In the genomic region with DNA sequence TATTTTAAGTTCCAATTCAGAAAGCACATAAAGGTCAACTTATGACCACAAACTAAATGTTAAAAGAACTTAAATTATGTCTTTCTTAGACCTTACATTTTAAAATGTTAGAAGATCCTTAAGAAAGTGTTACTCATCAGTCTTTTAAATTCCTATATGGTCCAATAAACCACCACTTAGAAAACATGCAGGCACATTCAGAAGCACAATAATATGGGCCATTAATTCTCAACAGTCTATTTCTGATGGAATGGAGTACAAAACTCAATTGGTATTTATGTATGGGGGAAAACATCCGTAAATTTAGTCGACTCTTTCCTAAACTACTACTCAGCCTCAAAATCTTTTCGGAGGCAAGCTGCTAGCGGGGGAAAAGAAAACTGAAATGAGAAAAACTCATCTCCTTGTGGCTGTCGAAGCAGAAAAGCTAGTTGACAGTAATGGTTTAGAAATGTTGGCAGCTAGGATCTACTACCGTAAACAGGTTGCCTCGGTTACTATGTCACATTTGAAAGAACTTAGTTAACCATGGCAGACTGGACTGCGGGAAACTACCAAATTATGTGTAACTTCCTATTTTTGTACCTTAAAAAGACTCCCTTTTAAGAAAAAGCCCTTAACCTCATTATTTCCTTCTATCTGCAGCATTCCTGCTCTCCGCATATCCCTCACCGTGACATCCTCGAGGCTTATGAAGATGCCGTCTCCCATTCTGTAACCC, we compare ENCODE assay signal across 8 cellular contexts. TPM values are rescaled to one million over a fixed set of nuclear protein-coding genes. Genes with fewer than 3 reads are reported as not detected.
DNase-seq lines count a peak whose midpoint lies in the region; ATAC-seq and TF ChIP-seq lines count a peak whose summit lies in the region.

No MANE protein-coding gene starts in this region.

- no peak for TF ChIP-seq EP300 in gastroesophageal sphincter (IDR thresholded peaks at IDR 0.05)

- H3K9me3 Mint-ChIP-seq in CD8-positive, alpha-beta T cell: no peaks in the 10 kb centered on the region
- no peaks in the 10 kb centered on the region for H3K9me3 Mint-ChIP-seq in activated B cell treated with CpG ODN at 0.5 μM for 24 hours

- TF ChIP-seq POLR2A in gastroesophageal sphincter (IDR thresholded peaks at IDR 0.05): no peak

- CTCF ChIA-PET in CD8-positive, alpha-beta T cell (lab: Charles Lee): interaction anchor here (0.5 to 1.6 kb wide), 3 partner anchors 14 to 1219 kb away, joined by 3 to 4 read pairs (median 3); partner anchors contain the start of gene TPR
- CTCF ChIA-PET in activated B cell treated with CpG ODN at 0.5 μM for 24 hours (lab: Charles Lee): interaction anchor here (0.8 to 5.4 kb wide), 4 partner anchors 14 to 525 kb away, joined by 3 to 42 read pairs (median 5); partner anchors contain the start of genes IVNS1ABP and RNF2

- peak in 1 of 7 experiments; percentile 19 for DNase-seq in CD8-positive, alpha-beta T cell
- DNase-seq in activated B cell treated with CpG ODN at 0.5 μM for 24 hours (no peak), occipital lobe (lab: John Stamatoyannopoulos, UW) (no peak)

- H3K36me3 Mint-ChIP-seq in CD8-positive, alpha-beta T cell: peaks cover 29% of the 10 kb centered on the region
- H3K36me3 Mint-ChIP-seq in activated B cell treated with CpG ODN at 0.5 μM for 24 hours (ENCODE audit: low read depth): peaks cover 28% of the 10 kb centered on the region

- no peak for ATAC-seq in CD8-positive, alpha-beta T cell
- ATAC-seq in activated B cell treated with CpG ODN at 0.5 μM for 24 hours (ENCODE audit: low read depth) (peak; percentile 6), gastroesophageal sphincter (no peak), HG02571 (IDR thresholded peaks at IDR 0.05; ENCODE audit: unreplicated experiment) (no peak), GM21786 (IDR thresholded peaks at IDR 0.05; ENCODE audit: unreplicated experiment) (no peak)

- POLR2A ChIA-PET in CD8-positive, alpha-beta T cell (lab: Charles Lee): interaction anchor here (0.8 to 4.1 kb wide), 5 partner anchors 12 to 401 kb away, joined by 3 to 21 read pairs (median 6); partner anchors contain the start of genes EDEM3, IVNS1ABP and RNF2
- POLR2A ChIA-PET in activated B cell treated with CpG ODN at 0.5 μM for 24 hours (lab: Charles Lee): interaction anchor here (0.7 to 3.7 kb wide), 11 partner anchors 11 to 1219 kb away, joined by 3 to 40 read pairs (median 8); partner anchors contain the start of genes EDEM3, IVNS1ABP, ODR4 and RNF2

- H3K9ac ChIP-seq in HUES64 (ENCODE audit: low read depth, low read length) (peak overlapping the region; percentile 93), rectal smooth muscle tissue (ENCODE audit: low read length) (peak overlapping the region; percentile 96)

- H3K27ac ChIP-seq in CD8-positive, alpha-beta T cell (ENCODE audit: low read depth, low read length): peak overlapping the region; percentile 86
- peak overlapping the region; percentile 96; the same call in 1 of the 2 replicates for H3K27ac ChIP-seq in HUES64 (ENCODE audit: low read depth, low read length)
- H3K27ac ChIP-seq in gastroesophageal sphincter: peak overlapping the region; percentile 96 to 99 (median 98)
- peak overlapping the region; percentile 99 for H3K27ac ChIP-seq in rectal smooth muscle tissue (ENCODE audit: low read depth, low read length)

- peak overlapping the region; percentile 75 for H3K4me3 ChIP-seq in CD8-positive, alpha-beta T cell (ENCODE audit: low read depth, low read length)
- H3K4me3 ChIP-seq in HUES64 (ENCODE audit: low read length) (peak overlapping the region; percentile 93), gastroesophageal sphincter (peak overlapping the region; percentile 76 to 97), rectal smooth muscle tissue (ENCODE audit: low read length) (peak overlapping the region; percentile 96)

- H3K27ac Mint-ChIP-seq in CD8-positive, alpha-beta T cell: peak overlapping the region; percentile 99
- H3K27ac Mint-ChIP-seq in activated B cell treated with CpG ODN at 0.5 μM for 24 hours: peak overlapping the region; percentile 100

- H3K4me1 ChIP-seq in CD8-positive, alpha-beta T cell (ENCODE audit: insufficient read depth, low read length): peaks cover 17% of the 10 kb centered on the region
- H3K4me1 ChIP-seq in HUES64 (ENCODE audit: insufficient read depth, low read length): peaks cover 11% of the 10 kb centered on the region
- H3K4me1 ChIP-seq in gastroesophageal sphincter: peaks cover 0 to 54% (median 8%) of the 10 kb centered on the region in 3 donors
- peaks cover 19% of the 10 kb centered on the region for H3K4me1 ChIP-seq in rectal smooth muscle tissue (ENCODE audit: control insufficient read depth, insufficient read depth, low read length)

- intact Hi-C loops in CD8-positive, alpha-beta T cell (cut with DNase I, micrococcal nuclease): loop anchor here (1.0 to 10.0 kb wide), 11 partner anchors 110 to 1685 kb away; partner anchors contain the start of genes ARPC5 (in 2 of the 2), RNF2 (in 2 of the 2), C1orf21 (in 1 of the 2) and NIBAN1 (in 1 of the 2)
- intact Hi-C loops in activated B cell treated with CpG ODN at 0.5 μM for 24 hours (cut with micrococcal nuclease): loop anchor here (1.0 to 10.0 kb wide), 5 partner anchors 181 to 1103 kb away; partner anchors contain the start of genes NIBAN1 and TSEN15

- H3K27me3 Mint-ChIP-seq in CD8-positive, alpha-beta T cell (ENCODE audit: low read depth): no peaks in the 10 kb centered on the region
- no peaks in the 10 kb centered on the region for H3K27me3 Mint-ChIP-seq in activated B cell treated with CpG ODN at 0.5 μM for 24 hours

- peaks cover 52% of the 10 kb centered on the region for H3K4me1 Mint-ChIP-seq in CD8-positive, alpha-beta T cell (ENCODE audit: low read depth)
- peaks cover 50% of the 10 kb centered on the region for H3K4me1 Mint-ChIP-seq in activated B cell treated with CpG ODN at 0.5 μM for 24 hours

- H3K9me3 ChIP-seq in CD8-positive, alpha-beta T cell (ENCODE audit: low read length): no peaks in the 10 kb centered on the region
- H3K9me3 ChIP-seq in HUES64 (ENCODE audit: insufficient read depth, low read depth, low read length): no peaks in the 10 kb centered on the region
- H3K9me3 ChIP-seq in gastroesophageal sphincter: no peaks in the 10 kb centered on the region

- WGBS in HUES64: 22% methylated on average over 10 of the region's 12 CpGs
- 7 to 11% methylated on average over 9 to 12 of the region's 12 CpGs for WGBS in gastroesophageal sphincter (ENCODE audit: low coverage in 1 of 2), 2 donors

- peak overlapping the region; percentile 99 for H3K4me3 Mint-ChIP-seq in CD8-positive, alpha-beta T cell
- peak overlapping the region; percentile 99 for H3K4me3 Mint-ChIP-seq in activated B cell treated with CpG ODN at 0.5 μM for 24 hours

- H3K27me3 ChIP-seq in CD8-positive, alpha-beta T cell (ENCODE audit: insufficient read depth, low read length): no peaks in the 10 kb centered on the region
- H3K27me3 ChIP-seq in HUES64 (ENCODE audit: insufficient read depth, low read length): no peaks in the 10 kb centered on the region
- H3K27me3 ChIP-seq in gastroesophageal sphincter: no peaks in the 10 kb centered on the region
- H3K27me3 ChIP-seq in rectal smooth muscle tissue (ENCODE audit: control insufficient read depth, insufficient read depth, low read length): no peaks in the 10 kb centered on the region

- TF ChIP-seq CTCF in CD8-positive, alpha-beta T cell (IDR thresholded peaks at IDR 0.05): no peak
- TF ChIP-seq CTCF in activated B cell treated with CpG ODN at 0.5 μM for 24 hours (IDR thresholded peaks at IDR 0.05) (no peak), gastroesophageal sphincter (IDR thresholded peaks at IDR 0.05) (peak in 2 of 4 experiments; percentile 14 to 22)

- H3K36me3 ChIP-seq in CD8-positive, alpha-beta T cell (ENCODE audit: insufficient read depth, low read length): peaks cover 4% of the 10 kb centered on the region
- H3K36me3 ChIP-seq in HUES64 (ENCODE audit: insufficient read depth, low read length) (peaks cover 6% of the 10 kb centered on the region; the same call in 1 of the 2 replicates), gastroesophageal sphincter (peaks cover 0 to 5% of the 10 kb centered on the region in 2 donors), rectal smooth muscle tissue (ENCODE audit: control insufficient read depth, insufficient read depth, low read length) (no peaks in the 10 kb centered on the region)

RNA-seq across cellular contexts. Expression of gene TRMT1L, which starts 1.0 kb away (rescaled TPM):
- total RNA-seq in CD8-positive, alpha-beta T cell: 1 to 10 TPM; 3.0 to 5.1 TPM
- 14.2 TPM for polyA plus RNA-seq in HUES64 (2013, experiment 1 of 2)
- 16.3 TPM for polyA plus RNA-seq in HUES64 (2013, experiment 2 of 2)
- total RNA-seq in activated B cell treated with CpG ODN at 0.5 μM for 24 hours (20.0 and 23.9 TPM in 2 replicates), gastroesophageal sphincter (10 to 100 TPM; 16.0 to 47.3 (median 21.5) TPM), occipital lobe (20.6 TPM)

RNA-seq across cellular contexts. Expression of gene SWT1, which starts 1.2 kb away (rescaled TPM):
- 1 to 10 TPM; 3.0 to 3.9 TPM for total RNA-seq in CD8-positive, alpha-beta T cell
- polyA plus RNA-seq in HUES64 (2013, experiment 1 of 2): 4.1 TPM
- polyA plus RNA-seq in HUES64 (2013, experiment 2 of 2): 5.4 TPM
- total RNA-seq in activated B cell treated with CpG ODN at 0.5 μM for 24 hours (4.9 and 5.5 TPM in 2 replicates), gastroesophageal sphincter (10 to 100 TPM in 1 of 4 donors, 1 to 10 TPM in 3; 3.9 to 12.0 (median 6.2) TPM), occipital lobe (61.3 TPM)
